Comparison of ENCODE assay signal across 12 cellular contexts in genomic region chr6:2877960-2878359, GRCh38. TPM values are rescaled to one million over a fixed set of nuclear protein-coding genes. Genes with fewer than 3 reads are reported as not detected.
DNase-seq lines count a peak whose midpoint lies in the region; ATAC-seq lines count a peak whose summit lies in the region.
"Had no signal": no experiment of that assay in that cellular context is flagged by ENCODE, and none has a peak within 500 bp of the region (broad histone marks: within the 10 kb centered on the region; RNA-seq: fewer than 3 reads in every experiment).

No MANE protein-coding gene starts in this region.

- peak overlapping the region; percentile 87 for H3K27ac Mint-ChIP-seq in activated CD4-positive, alpha-beta T cell treated with anti-CD3 and anti-CD28 coated beads, Interleukin-2, amount 10 ng/mL, durations not matched to agents 7 days and 5 days
- peak overlapping the region; percentile 84 for H3K27ac Mint-ChIP-seq in T-helper 17 cell
- peak overlapping the region; percentile 96 for H3K27ac Mint-ChIP-seq in stimulated activated effector memory CD8-positive, alpha-beta T cell treated with anti-CD3 and anti-CD28 coated beads, Interleukin-12 subunit alpha, Interleukin-12 subunit beta, amount 100 ng/mL, for 72 hours

- WGBS in esophagus, 2 donors, result 55 to 66% methylated on average over 2 of the region's 2 CpGs

- H3K4me1 ChIP-seq in esophagus (ENCODE audit: control insufficient read depth in 2 of 2, insufficient read depth in 2 of 2, low read length in 1 of 2), result peaks cover 0 to 19% of the 10 kb centered on the region in 2 donors

- H3K4me3 ChIP-seq in esophagus (ENCODE audit: low read depth in 1 of 2, low read length in 2 of 2), result no peak overlapping the region
- H3K4me3 ChIP-seq: SJSA1 had no signal

- H3K36me3 Mint-ChIP-seq in activated CD4-positive, alpha-beta T cell treated with anti-CD3 and anti-CD28 coated beads, Interleukin-2, amount 10 ng/mL, durations not matched to agents 7 days and 5 days (ENCODE audit: low read depth), result peaks cover 50% of the 10 kb centered on the region
- H3K36me3 Mint-ChIP-seq in T-helper 17 cell (ENCODE audit: low read depth), result peaks cover 4% of the 10 kb centered on the region
- H3K36me3 Mint-ChIP-seq in stimulated activated effector memory CD8-positive, alpha-beta T cell treated with anti-CD3 and anti-CD28 coated beads, Interleukin-12 subunit alpha, Interleukin-12 subunit beta, amount 100 ng/mL, for 72 hours, result peaks cover 7% of the 10 kb centered on the region

- peak overlapping the region; percentile 48 for H3K4me3 Mint-ChIP-seq in activated CD4-positive, alpha-beta T cell treated with anti-CD3 and anti-CD28 coated beads, Interleukin-2, amount 10 ng/mL, durations not matched to agents 7 days and 5 days
- H3K4me3 Mint-ChIP-seq in T-helper 17 cell, result peak overlapping the region; percentile 94
- H3K4me3 Mint-ChIP-seq in stimulated activated effector memory CD8-positive, alpha-beta T cell treated with anti-CD3 and anti-CD28 coated beads, Interleukin-12 subunit alpha, Interleukin-12 subunit beta, amount 100 ng/mL, for 72 hours, result peak overlapping the region; percentile 82

- DNase-seq in activated CD4-positive, alpha-beta T cell treated with anti-CD3 and anti-CD28 coated beads, Interleukin-2, amount 10 ng/mL, durations not matched to agents 7 days and 5 days, result peak; percentile 60
- no peak for DNase-seq in activated CD4-positive, alpha-beta T cell treated with anti-CD3 and anti-CD28 coated beads, Interleukin-2, amount 50 U/mL, for 1 hour
- no peak for DNase-seq in T-helper 17 cell
- DNase-seq in stimulated activated effector memory CD8-positive, alpha-beta T cell treated with anti-CD3 and anti-CD28 coated beads, Interleukin-12 subunit alpha, Interleukin-12 subunit beta, amount 100 ng/mL, for 72 hours (ENCODE audit: low spot score in 2 of 2), result no peak
- no peak for DNase-seq in NK-92 treated with Interleukin-12 subunit alpha and Interleukin-12 subunit beta, amount 100 ng/mL, for 24 hours (lab: John Stamatoyannopoulos, UW)
- no peak for DNase-seq in amygdala (lab: John Stamatoyannopoulos, UW)
- DNase-seq in AG08396 (ENCODE audit: low spot score), result no peak
- DNase-seq: foreskin melanocyte, NCI-H345 had no signal

- peak overlapping the region; percentile 95 to 98 for H3K27ac ChIP-seq in esophagus (ENCODE audit: low read depth in 2 of 2, low read length in 1 of 2)

- H3K9me3 Mint-ChIP-seq in activated CD4-positive, alpha-beta T cell treated with anti-CD3 and anti-CD28 coated beads, Interleukin-2, amount 10 ng/mL, durations not matched to agents 7 days and 5 days, result peaks cover 14% of the 10 kb centered on the region
- no peaks in the 10 kb centered on the region for H3K9me3 Mint-ChIP-seq in stimulated activated effector memory CD8-positive, alpha-beta T cell treated with anti-CD3 and anti-CD28 coated beads, Interleukin-12 subunit alpha, Interleukin-12 subunit beta, amount 100 ng/mL, for 72 hours

- POLR2A ChIA-PET in activated CD4-positive, alpha-beta T cell treated with anti-CD3 and anti-CD28 coated beads, Interleukin-2, amount 10 ng/mL, durations not matched to agents 7 days and 5 days (lab: Charles Lee), result interaction anchor here (1.6 kb wide), 1 partner anchor 9 kb away, joined by 4 read pairs; no protein-coding TSS in a partner anchor

- peaks cover 85% of the 10 kb centered on the region for H3K4me1 Mint-ChIP-seq in activated CD4-positive, alpha-beta T cell treated with anti-CD3 and anti-CD28 coated beads, Interleukin-2, amount 10 ng/mL, durations not matched to agents 7 days and 5 days
- peaks cover 65% of the 10 kb centered on the region for H3K4me1 Mint-ChIP-seq in T-helper 17 cell
- peaks cover 82% of the 10 kb centered on the region for H3K4me1 Mint-ChIP-seq in stimulated activated effector memory CD8-positive, alpha-beta T cell treated with anti-CD3 and anti-CD28 coated beads, Interleukin-12 subunit alpha, Interleukin-12 subunit beta, amount 100 ng/mL, for 72 hours

- H3K9me3 ChIP-seq in T-helper 17 cell (ENCODE audit: control insufficient read depth, low read length, poor library complexity, severe bottlenecking), result no peaks in the 10 kb centered on the region
- H3K9me3 ChIP-seq in esophagus (ENCODE audit: control insufficient read depth in 2 of 2, insufficient read depth in 1 of 2, low read depth in 1 of 2, low read length in 1 of 2), result no peaks in the 10 kb centered on the region
- H3K9me3 ChIP-seq: SJSA1 had no signal

- ATAC-seq in T-helper 17 cell, result peak; percentile 41
- no peak for ATAC-seq in stimulated activated effector memory CD8-positive, alpha-beta T cell treated with anti-CD3 and anti-CD28 coated beads, Interleukin-12 subunit alpha, Interleukin-12 subunit beta, amount 100 ng/mL, for 72 hours

- H3K27me3 ChIP-seq in esophagus (ENCODE audit: control insufficient read depth in 1 of 2, insufficient read depth in 2 of 2, low read length in 2 of 2), result no peaks in the 10 kb centered on the region
- H3K27me3 ChIP-seq: SJSA1 had no signal

- H3K27me3 Mint-ChIP-seq in activated CD4-positive, alpha-beta T cell treated with anti-CD3 and anti-CD28 coated beads, Interleukin-2, amount 10 ng/mL, durations not matched to agents 7 days and 5 days, result no peaks in the 10 kb centered on the region
- H3K27me3 Mint-ChIP-seq in T-helper 17 cell, result no peaks in the 10 kb centered on the region

- no peaks in the 10 kb centered on the region for H3K36me3 ChIP-seq in esophagus (ENCODE audit: control insufficient read depth in 2 of 2, insufficient read depth in 2 of 2, low read length in 1 of 2)
- H3K36me3 ChIP-seq: SJSA1 had no signal

- CTCF ChIA-PET in activated CD4-positive, alpha-beta T cell treated with anti-CD3 and anti-CD28 coated beads, Interleukin-2, amount 10 ng/mL, durations not matched to agents 7 days and 5 days (lab: Charles Lee), result interaction anchor here (1.3 to 2.9 kb wide), 7 partner anchors 10 to 87 kb away, joined by 3 to 17 read pairs (median 6); partner anchors contain the start of gene SERPINB1

RNA-seq across cellular contexts. Expression of gene SERPINB9, which starts 25.1 kb away (rescaled TPM):
- total RNA-seq in activated CD4-positive, alpha-beta T cell treated with anti-CD3 and anti-CD28 coated beads, Interleukin-2, amount 10 ng/mL, durations not matched to agents 7 days and 5 days, result 10 to 100 TPM; 40.2 to 49.4 TPM
- total RNA-seq in T-helper 17 cell, result 10 to 100 TPM; 32.9 to 37.7 TPM
- 1 to 10 TPM; 1.7 to 4.3 TPM for polyA plus RNA-seq in esophagus
- total RNA-seq: A172 had no signal

RNA-seq across cellular contexts. Expression of gene SERPINB1, which starts 36.3 kb away (rescaled TPM):
- 10 to 100 TPM; 62.8 to 72.8 TPM for total RNA-seq in activated CD4-positive, alpha-beta T cell treated with anti-CD3 and anti-CD28 coated beads, Interleukin-2, amount 10 ng/mL, durations not matched to agents 7 days and 5 days
- total RNA-seq in T-helper 17 cell, result 10 to 100 TPM; 39.2 to 44.4 TPM
- 100 to 1,000 TPM; 302 to 549 TPM for polyA plus RNA-seq in esophagus
